In genomic region chr6:24759718-24760117, GRCh38 we compare ENCODE assay signal across 9 cellular contexts. TPM values are rescaled to one million over a fixed set of nuclear protein-coding genes. Genes with fewer than 3 reads are reported as not detected.
"Had no signal": no experiment of that assay in that cellular context is flagged by ENCODE, and none has a peak within 500 bp of the region (broad histone marks: within the 10 kb centered on the region; RNA-seq: fewer than 3 reads in every experiment).

No MANE protein-coding gene starts in this region.

- DNase-seq: GDM1, GF-D8 had no signal

- ATAC-seq: GM12878 had no signal

- H3K4me3 ChIP-seq: GM12878 had no signal

- FAIRE-seq: G401.6, GM12878, GM12891, GM12892, GM18507, GM19239 had no signal

RNA-seq across cellular contexts. Expression of gene ARMH2, which starts 39.0 kb away (rescaled TPM):
- total RNA-seq: G401, GM12878 had no signal
